In the genomic region with DNA sequence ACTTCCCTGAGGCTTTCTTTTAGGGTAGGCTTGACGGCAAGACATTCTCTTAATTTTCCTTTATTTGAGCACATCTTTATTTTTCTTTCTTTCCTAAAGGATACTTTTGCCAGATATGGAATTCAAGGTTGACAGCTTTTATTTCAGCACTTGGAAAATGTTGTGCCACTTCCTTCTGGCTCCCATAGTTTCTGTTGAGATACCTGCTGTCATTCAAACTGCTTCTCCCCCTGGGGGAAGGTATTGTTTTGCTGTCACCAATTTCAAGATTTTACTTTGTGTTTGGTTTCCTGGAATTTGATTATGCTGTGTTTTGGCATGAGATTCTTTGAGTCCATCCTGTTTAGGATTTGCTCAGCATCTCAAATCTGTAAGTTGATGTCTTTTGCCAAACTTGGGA, we compare ENCODE assay signal across 22 cellular contexts.
"Had no signal": no experiment of that assay in that cellular context is flagged by ENCODE, and none has a peak within 500 bp of the region (broad histone marks: within the 10 kb centered on the region; RNA-seq: fewer than 3 reads in every experiment).

No MANE protein-coding gene starts in this region.

- DNase-seq: effector memory CD4-positive, alpha-beta T cell; gastrocnemius medialis; heart right ventricle; hypothalamus; kidney glomerular epithelial cell; mesendoderm; naive B cell; nephron progenitor cell; psoas muscle; retina; spleen; stimulated activated CD4-positive, alpha-beta T cell treated with anti-CD3 and anti-CD28 coated beads, Interleukin-15, amount 100 ng/mL, for 24 hours; stimulated activated CD4-positive, alpha-beta T cell treated with anti-CD3 and anti-CD28 coated beads, Interleukin-1b, Interleukin-23, amount 100 ng/mL, for 48 hours; stimulated activated CD4-positive, alpha-beta T cell treated with anti-CD3 and anti-CD28 coated beads, Interleukin-4, amount 100 ng/mL, for 4 hours; stimulated activated naive CD4-positive, alpha-beta T cell; stomach; substantia nigra; transverse colon had no signal

- H3K27ac ChIP-seq: gastrocnemius medialis, heart right ventricle, parathyroid adenoma, psoas muscle, spleen, stomach, thoracic aorta, transverse colon had no signal

- H3K27ac Mint-ChIP-seq: naive B cell, nephron progenitor cell had no signal

- H3K36me3 Mint-ChIP-seq: naive B cell had no signal

- H3K4me1 ChIP-seq: gastrocnemius medialis, heart right ventricle, parathyroid adenoma, psoas muscle, spleen, stomach, transverse colon had no signal

- ATAC-seq: esophagus mucosa, gastrocnemius medialis, heart right ventricle, psoas muscle, sciatic nerve had no signal

- H3K4me1 Mint-ChIP-seq: naive B cell, nephron progenitor cell had no signal

- H3K36me3 ChIP-seq: gastrocnemius medialis, heart right ventricle, spleen, stomach, thoracic aorta, transverse colon had no signal

- H3K4me3 ChIP-seq: gastrocnemius medialis, heart right ventricle, psoas muscle, spleen, stomach, thoracic aorta, transverse colon had no signal

- H3K9me3 ChIP-seq: thoracic aorta had no signal

- H3K4me3 Mint-ChIP-seq: naive B cell, nephron progenitor cell had no signal
